In the genomic region with DNA sequence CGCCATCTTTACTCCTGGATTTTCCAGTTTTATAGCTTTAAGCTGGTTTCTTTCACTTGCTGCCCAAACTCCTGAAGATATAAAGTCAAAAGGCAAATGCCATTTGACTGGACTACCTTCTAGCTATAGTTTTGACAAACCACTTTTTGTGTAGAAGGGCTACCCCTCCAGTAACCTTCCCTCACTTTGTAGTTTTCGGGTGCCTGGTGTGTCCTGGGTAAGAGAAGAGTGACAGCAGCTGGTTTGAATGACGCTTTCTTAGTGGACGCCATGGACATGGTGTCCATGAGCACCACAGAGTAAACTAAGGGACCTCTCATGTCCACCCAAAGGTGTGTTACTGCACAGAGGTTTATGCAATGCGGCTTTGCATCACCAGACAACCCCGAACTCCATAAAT, we compare ENCODE assay signal across 1 cellular context.
TF ChIP-seq lines count a peak whose summit lies in the region.

No MANE protein-coding gene starts in this region.

TF ChIP-seq in IMR-90, 13 proteins besides CTCF, POLR2A, EP300 and RAD21:
- TF ChIP-seq, protein P1, sequence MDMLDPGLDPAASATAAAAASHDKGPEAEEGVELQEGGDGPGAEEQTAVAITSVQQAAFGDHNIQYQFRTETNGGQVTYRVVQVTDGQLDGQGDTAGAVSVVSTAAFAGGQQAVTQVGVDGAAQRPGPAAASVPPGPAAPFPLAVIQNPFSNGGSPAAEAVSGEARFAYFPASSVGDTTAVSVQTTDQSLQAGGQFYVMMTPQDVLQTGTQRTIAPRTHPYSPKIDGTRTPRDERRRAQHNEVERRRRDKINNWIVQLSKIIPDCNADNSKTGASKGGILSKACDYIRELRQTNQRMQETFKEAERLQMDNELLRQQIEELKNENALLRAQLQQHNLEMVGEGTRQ (IDR thresholded peaks at IDR 0.05; ENCODE audit: low read depth, low read length): no peak
- TF ChIP-seq NFE2L2 (IDR thresholded peaks at IDR 0.05; ENCODE audit: low read depth, low read length) (no peak), CEBPB (IDR thresholded peaks at IDR 0.05; ENCODE audit: low read depth, low read length) (no peak), MAFK (IDR thresholded peaks at IDR 0.05; ENCODE audit: low read depth, low read length) (no peak), MAZ (IDR thresholded peaks at IDR 0.05; ENCODE audit: borderline replicate concordance, low read depth, low read length) (no peak), FOS (IDR thresholded peaks at IDR 0.05; ENCODE audit: low read depth, low read length) (no peak), SMC3 (IDR thresholded peaks at IDR 0.05; ENCODE audit: low read depth, low read length) (no peak), MXI1 (IDR thresholded peaks at IDR 0.05; ENCODE audit: borderline replicate concordance, low read depth, low read length) (no peak), CHD1 (IDR thresholded peaks at IDR 0.05; ENCODE audit: low read depth, low read length) (no peak), BHLHE40 (IDR thresholded peaks at IDR 0.05; ENCODE audit: low read depth, low read length) (no peak), RFX5 (IDR thresholded peaks at IDR 0.05; ENCODE audit: low read depth, low read length) (no peak), RCOR1 (IDR thresholded peaks at IDR 0.05; ENCODE audit: insufficient replicate concordance, low read length) (no peak)
- TF ChIP-seq, protein P2, sequence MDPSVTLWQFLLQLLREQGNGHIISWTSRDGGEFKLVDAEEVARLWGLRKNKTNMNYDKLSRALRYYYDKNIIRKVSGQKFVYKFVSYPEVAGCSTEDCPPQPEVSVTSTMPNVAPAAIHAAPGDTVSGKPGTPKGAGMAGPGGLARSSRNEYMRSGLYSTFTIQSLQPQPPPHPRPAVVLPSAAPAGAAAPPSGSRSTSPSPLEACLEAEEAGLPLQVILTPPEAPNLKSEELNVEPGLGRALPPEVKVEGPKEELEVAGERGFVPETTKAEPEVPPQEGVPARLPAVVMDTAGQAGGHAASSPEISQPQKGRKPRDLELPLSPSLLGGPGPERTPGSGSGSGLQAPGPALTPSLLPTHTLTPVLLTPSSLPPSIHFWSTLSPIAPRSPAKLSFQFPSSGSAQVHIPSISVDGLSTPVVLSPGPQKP (IDR thresholded peaks at IDR 0.05; ENCODE audit: borderline replicate concordance, low read depth, low read length): no peak
